Comparison of ENCODE assay signal across 27 cellular contexts in genomic region chr22:45535400-45535799, GRCh38. TPM values are rescaled to one million over a fixed set of nuclear protein-coding genes. Genes with fewer than 3 reads are reported as not detected.
DNase-seq lines count a peak whose midpoint lies in the region; ATAC-seq and TF ChIP-seq lines count a peak whose summit lies in the region.
"Had no signal": no experiment of that assay in that cellular context is flagged by ENCODE, and none has a peak within 500 bp of the region (broad histone marks: within the 10 kb centered on the region; RNA-seq: fewer than 3 reads in every experiment).

No MANE protein-coding gene starts in this region.

- H3K36me3 ChIP-seq in A673 (ENCODE audit: insufficient read depth, low read length, poor library complexity, severe bottlenecking) (peaks cover 22% of the 10 kb centered on the region), Panc1 (ENCODE audit: control insufficient read depth, insufficient read depth, low read length) (peaks cover 2% of the 10 kb centered on the region; the same call in 1 of the 2 replicates), fibroblast of lung (ENCODE audit: control insufficient read depth, insufficient read depth, low read length) (peaks cover 7% of the 10 kb centered on the region), sigmoid colon (no peaks in the 10 kb centered on the region), MM.1S (replicated peaks; ENCODE audit: insufficient read depth, low read length) (no peaks in the 10 kb centered on the region)
- H3K36me3 ChIP-seq: spleen had no signal

- CTCF ChIA-PET in A673 (lab: Charles Lee) (no interaction called here), Panc1 (lab: Charles Lee) (no interaction called here), Calu3 (lab: Charles Lee) (no interaction called here)

- POLR2A ChIA-PET in A673 (lab: Charles Lee; ENCODE audit: low non-redundant PET) = interaction anchor here (0.6 kb wide), 1 partner anchor 85 kb away, joined by 5 read pairs; no protein-coding TSS in a partner anchor
- POLR2A ChIA-PET in Panc1 (lab: Charles Lee) = no interaction called here

- H3K27me3 Mint-ChIP-seq in Calu3 (ENCODE audit: unreplicated experiment) = no peaks in the 10 kb centered on the region
- H3K27me3 Mint-ChIP-seq: activated B cell treated with CpG ODN at 0.5 μM for 24 hours had no signal

- no peak overlapping the region for H3K27ac Mint-ChIP-seq in Calu3 (ENCODE audit: unreplicated experiment)
- H3K27ac Mint-ChIP-seq: activated B cell treated with CpG ODN at 0.5 μM for 24 hours; activated CD4-positive, alpha-beta memory T cell treated with anti-CD3 and anti-CD28 coated beads, Interleukin-2, amount 10 ng/mL, durations not matched to agents 7 days and 5 days; activated naive CD8-positive, alpha-beta T cell treated with anti-CD3 and anti-CD28 coated beads, Interleukin-2, amount 50 U/mL, for 24 hours; effector memory CD8-positive, alpha-beta T cell; IgD-negative memory B cell had no signal

- H2AFZ ChIP-seq in fibroblast of lung (ENCODE audit: low read length) (no peak overlapping the region), MM.1S (ENCODE audit: low read length) (no peak overlapping the region)

- H3K79me2 ChIP-seq in fibroblast of lung (ENCODE audit: control insufficient read depth, insufficient read depth, low read length) (no peaks in the 10 kb centered on the region), MM.1S (ENCODE audit: low read length) (no peaks in the 10 kb centered on the region)

- H3K36me3 Mint-ChIP-seq in Calu3 (ENCODE audit: insufficient read depth, unreplicated experiment) = no peaks in the 10 kb centered on the region
- H3K36me3 Mint-ChIP-seq: IgD-negative memory B cell had no signal

- H3K4me2 ChIP-seq in fibroblast of lung (ENCODE audit: extremely low read depth, insufficient read depth, low read length) = peak overlapping the region; percentile 8
- no peak overlapping the region for H3K4me2 ChIP-seq in MM.1S (ENCODE audit: low read depth, low read length)
- H3K4me2 ChIP-seq: BLaER1 treated with 17β-estradiol and CSF1 and Interleukin-3, amounts not matched to agents 10 nM and 100 nM had no signal

- in situ Hi-C loops in Panc1 (cut with HindIII; ENCODE audit: low pct_unique_long_range_greater_than_20kb, low sequenced_read_pairs) = no loop called here

- ATAC-seq in Panc1 = no peak
- ATAC-seq: activated naive CD8-positive, alpha-beta T cell treated with anti-CD3 and anti-CD28 coated beads, Interleukin-2, amount 50 U/mL, for 24 hours; body of pancreas; effector memory CD8-positive, alpha-beta T cell; heart left ventricle; left lobe of liver; stimulated activated naive CD8-positive, alpha-beta T cell treated with anti-CD3 and anti-CD28 coated beads, Interleukin-15, Interleukin-2, amounts not matched to agents 100 U/mL and 50 U/mL, for 24 hours had no signal

- no peak overlapping the region for H3K4me3 ChIP-seq in A673 (ENCODE audit: low read depth, low read length, poor library complexity, severe bottlenecking)
- no peak overlapping the region for H3K4me3 ChIP-seq in Panc1 (ENCODE audit: low read depth in 2 of 2, low read length in 2 of 2)
- H3K4me3 ChIP-seq in fibroblast of lung (replicated peaks in 1 of 4; ENCODE audit: control extremely low read depth in 1 of 4, insufficient read depth in 1 of 4, low read depth in 3 of 4, low read length in 4 of 4) = no peak overlapping the region
- H3K4me3 ChIP-seq in sigmoid colon = no peak overlapping the region
- H3K4me3 ChIP-seq in MM.1S (ENCODE audit: low read length) = no peak overlapping the region
- H3K4me3 ChIP-seq: BLaER1 treated with 17β-estradiol and CSF1 and Interleukin-3, amounts not matched to agents 10 nM and 100 nM; body of pancreas; heart left ventricle; spleen had no signal

- no peaks in the 10 kb centered on the region for H3K9me2 ChIP-seq in MM.1S (replicated peaks; ENCODE audit: insufficient read depth, low read length)

- H3K4me1 ChIP-seq in A673 (ENCODE audit: insufficient read depth, low read length, poor library complexity, severe bottlenecking) (peaks cover 43% of the 10 kb centered on the region), Panc1 (ENCODE audit: control insufficient read depth, insufficient read depth, low read length) (no peaks in the 10 kb centered on the region), fibroblast of lung (ENCODE audit: control insufficient read depth, extremely low read depth, insufficient read depth, low read length) (peaks cover 22% of the 10 kb centered on the region), sigmoid colon (peaks cover 0 to 55% (median 51%) of the 10 kb centered on the region in 4 donors), MM.1S (ENCODE audit: low read length) (no peaks in the 10 kb centered on the region)
- H3K4me1 ChIP-seq: body of pancreas had no signal

- intact Hi-C loops in A673 (cut with micrococcal nuclease; ENCODE audit: unreplicated experiment) = loop anchor here (5.0 kb wide), 1 partner anchor 268 kb away; no protein-coding TSS in a partner anchor
- intact Hi-C loops in Panc1 (cut with micrococcal nuclease; ENCODE audit: unreplicated experiment) = no loop called here
- intact Hi-C loops in sigmoid colon (cut with DNase I) = no loop called here
- intact Hi-C loops in Calu3 (cut with micrococcal nuclease; ENCODE audit: unreplicated experiment) = no loop called here

- no peak overlapping the region for H3K9ac ChIP-seq in fibroblast of lung (ENCODE audit: insufficient read depth, low read length)
- no peak overlapping the region for H3K9ac ChIP-seq in MM.1S (ENCODE audit: low read length)
- H3K9ac ChIP-seq: BLaER1 treated with 17β-estradiol and CSF1 and Interleukin-3, amounts not matched to agents 10 nM and 100 nM had no signal

- BruUV-seq in A673 (replicated peaks; lab: Mats Ljungman, UMichigan) = TSS peak; percentile 21
- TSS peak; percentile 55 for BruUV-seq in Panc1 (replicated peaks; lab: Mats Ljungman, UMichigan)
- no TSS peak for BruUV-seq in Calu3 (replicated peaks; lab: Mats Ljungman, UMichigan)

- H3K9me3 ChIP-seq in A673 (ENCODE audit: low read depth, low read length, poor library complexity, severe bottlenecking) (no peaks in the 10 kb centered on the region), Panc1 (ENCODE audit: control insufficient read depth, insufficient read depth, low read depth, low read length) (no peaks in the 10 kb centered on the region), fibroblast of lung (ENCODE audit: control insufficient read depth, insufficient read depth, low read depth, low read length) (no peaks in the 10 kb centered on the region), sigmoid colon (no peaks in the 10 kb centered on the region), MM.1S (replicated peaks; ENCODE audit: insufficient read depth, low read length) (no peaks in the 10 kb centered on the region)
- H3K9me3 ChIP-seq: BLaER1 treated with 17β-estradiol and CSF1 and Interleukin-3, amounts not matched to agents 10 nM and 100 nM; body of pancreas; heart left ventricle; spleen had no signal

- no peaks in the 10 kb centered on the region for H3K4me1 Mint-ChIP-seq in Calu3 (ENCODE audit: low read depth, unreplicated experiment)
- H3K4me1 Mint-ChIP-seq: activated CD4-positive, alpha-beta memory T cell treated with anti-CD3 and anti-CD28 coated beads, Interleukin-2, amount 10 ng/mL, durations not matched to agents 7 days and 5 days; activated naive CD8-positive, alpha-beta T cell treated with anti-CD3 and anti-CD28 coated beads, Interleukin-2, amount 50 U/mL, for 24 hours had no signal

- WGBS in sigmoid colon, 2 donors = 35 to 66% methylated on average over 4 of the region's 4 CpGs

- no peak for TF ChIP-seq POLR2A in sigmoid colon (IDR thresholded peaks at IDR 0.05)

- no peaks in the 10 kb centered on the region for H3K27me3 ChIP-seq in A673 (replicated peaks; ENCODE audit: insufficient read depth, low read depth, low read length, poor library complexity)
- H3K27me3 ChIP-seq in Panc1 (ENCODE audit: control insufficient read depth, insufficient read depth, low read length) = no peaks in the 10 kb centered on the region
- no peaks in the 10 kb centered on the region for H3K27me3 ChIP-seq in fibroblast of lung (ENCODE audit: control insufficient read depth, insufficient read depth, low read length)
- no peaks in the 10 kb centered on the region for H3K27me3 ChIP-seq in sigmoid colon
- H3K27me3 ChIP-seq in MM.1S (replicated peaks; ENCODE audit: insufficient read depth, low read length) = peaks cover 95% of the 10 kb centered on the region
- H3K27me3 ChIP-seq: body of pancreas, heart left ventricle had no signal

- no peaks in the 10 kb centered on the region for H3F3A ChIP-seq in MM.1S (ENCODE audit: insufficient read depth, low read length)

- DNase-seq in A673 (ENCODE audit: low spot score) (no peak), Panc1 (ENCODE audit: low read depth, low spot score) (no peak), fibroblast of lung (ENCODE audit: low read depth in 2 of 2) (peak in 1 of 2 donors; percentile 82), sigmoid colon (no peak), MM.1S (no peak), LoVo (ENCODE audit: low spot score) (no peak), hepatic stellate cell (ENCODE audit: low spot score) (no peak), Calu3 (no peak)
- DNase-seq: ACHN; activated B cell treated with CpG ODN at 0.5 μM for 24 hours; activated CD4-positive, alpha-beta memory T cell treated with anti-CD3 and anti-CD28 coated beads, Interleukin-2, amount 10 ng/mL, durations not matched to agents 7 days and 5 days; activated gamma-delta T cell; activated naive CD8-positive, alpha-beta T cell treated with anti-CD3 and anti-CD28 coated beads, Interleukin-2, amount 50 U/mL, for 24 hours; body of pancreas; effector memory CD8-positive, alpha-beta T cell; heart left ventricle; midbrain; NCI-H2171; NCI-H526; spleen; stimulated activated CD4-positive, alpha-beta T cell treated with anti-CD3 and anti-CD28 coated beads, Interleukin-4, amount 100 ng/mL, for 24 hours; stimulated activated naive CD8-positive, alpha-beta T cell treated with anti-CD3 and anti-CD28 coated beads, Interleukin-15, Interleukin-2, amounts not matched to agents 100 U/mL and 50 U/mL, for 24 hours; T1000 had no signal

- H3K27ac ChIP-seq in A673 (ENCODE audit: low read depth, low read length, poor library complexity, severe bottlenecking) (peak overlapping the region; percentile 5), Panc1 (ENCODE audit: low read length) (no peak overlapping the region), fibroblast of lung (ENCODE audit: insufficient read depth, low read length) (no peak overlapping the region), sigmoid colon (peak overlapping the region; percentile 67 to 77 (median 73)), MM.1S (ENCODE audit: low read length) (no peak overlapping the region)
- H3K27ac ChIP-seq: BLaER1 treated with 17β-estradiol and CSF1 and Interleukin-3, amounts not matched to agents 10 nM and 100 nM; body of pancreas; spleen had no signal

- no peak for TF ChIP-seq EP300 in sigmoid colon (IDR thresholded peaks at IDR 0.05)

- TF ChIP-seq CTCF in A673 (conservative IDR thresholded peaks at IDR 0.05; ENCODE audit: low read depth, low read length) (no peak), Panc1 (IDR thresholded peaks at IDR 0.05) (no peak), fibroblast of lung (conservative IDR thresholded peaks at IDR 0.05 in 1 of 2, IDR thresholded peaks at IDR 0.05 in 1 of 2; ENCODE audit: low read depth in 1 of 2, low read length in 2 of 2) (no peak), sigmoid colon (IDR thresholded peaks at IDR 0.05) (no peak), MM.1S (IDR thresholded peaks at IDR 0.05; ENCODE audit: low read length) (no peak), Calu3 (IDR thresholded peaks at IDR 0.05; ENCODE audit: unreplicated experiment) (no peak)

- no peaks in the 10 kb centered on the region for H3K9me3 Mint-ChIP-seq in Calu3 (ENCODE audit: low read depth, unreplicated experiment)
- H3K9me3 Mint-ChIP-seq: activated B cell treated with CpG ODN at 0.5 μM for 24 hours; activated CD4-positive, alpha-beta memory T cell treated with anti-CD3 and anti-CD28 coated beads, Interleukin-2, amount 10 ng/mL, durations not matched to agents 7 days and 5 days; activated naive CD8-positive, alpha-beta T cell treated with anti-CD3 and anti-CD28 coated beads, Interleukin-2, amount 50 U/mL, for 24 hours; effector memory CD8-positive, alpha-beta T cell; IgD-negative memory B cell; neural crest cell had no signal

- H3K4me3 Mint-ChIP-seq in Calu3 (ENCODE audit: low read depth, unreplicated experiment) = no peak overlapping the region
- H3K4me3 Mint-ChIP-seq: activated B cell treated with CpG ODN at 0.5 μM for 24 hours; activated CD4-positive, alpha-beta memory T cell treated with anti-CD3 and anti-CD28 coated beads, Interleukin-2, amount 10 ng/mL, durations not matched to agents 7 days and 5 days; activated naive CD8-positive, alpha-beta T cell treated with anti-CD3 and anti-CD28 coated beads, Interleukin-2, amount 50 U/mL, for 24 hours; effector memory CD8-positive, alpha-beta T cell; IgD-negative memory B cell; neural crest cell had no signal

- no peaks in the 10 kb centered on the region for H4K20me1 ChIP-seq in fibroblast of lung (ENCODE audit: control insufficient read depth, extremely low read depth, insufficient read depth, low read length)
- no peaks in the 10 kb centered on the region for H4K20me1 ChIP-seq in MM.1S (ENCODE audit: insufficient read depth, low read length)

RNA-seq across cellular contexts. Expression of gene FBLN1, which starts 32.7 kb away (rescaled TPM):
- total RNA-seq in A673 (2021) (96.4 and 117 TPM in 2 replicates), Panc1 (2021; ENCODE audit: unreplicated experiment) (143 TPM), fibroblast of lung (209 and 270 TPM in 2 replicates), sigmoid colon (100 to 1,000 TPM; 123 to 230 (median 205) TPM), Calu3 (2022) (28.4 and 28.6 TPM in 2 replicates)
- polyA plus RNA-seq in Panc1 (2012; ENCODE audit: insufficient read length) = 196 TPM
- polyA plus RNA-seq in fibroblast of lung (96.6 and 134 TPM in 2 replicates), sigmoid colon (10 to 100 TPM in 2 of 3 donors, 1 to 10 TPM in 1; 9.0 to 43.6 (median 33.0) TPM)
- 162 and 217 TPM in 2 replicates for polyA plus RNA-seq in fibroblast of lung (2012)
- polyA minus RNA-seq in fibroblast of lung (ENCODE audit: low replicate concordance) = 126 and 208 TPM in 2 replicates
- total RNA-seq: activated B cell treated with CpG ODN at 0.5 μM for 24 hours; activated CD4-positive, alpha-beta memory T cell treated with anti-CD3 and anti-CD28 coated beads, Interleukin-2, amount 10 ng/mL, durations not matched to agents 7 days and 5 days had no signal
- polyA plus RNA-seq: IgD-negative memory B cell had no signal

Comparison
In these comparisons a context has a peak if more than half of its experiments do, and no peak if none do; other contexts are left out.
1. H3K27ac ChIP-seq: peak in A673 (single experiment) and sigmoid colon (4 of 4); none in Panc1 (single experiment), fibroblast of lung (single experiment) and MM.1S (single experiment).